In the genomic region with DNA sequence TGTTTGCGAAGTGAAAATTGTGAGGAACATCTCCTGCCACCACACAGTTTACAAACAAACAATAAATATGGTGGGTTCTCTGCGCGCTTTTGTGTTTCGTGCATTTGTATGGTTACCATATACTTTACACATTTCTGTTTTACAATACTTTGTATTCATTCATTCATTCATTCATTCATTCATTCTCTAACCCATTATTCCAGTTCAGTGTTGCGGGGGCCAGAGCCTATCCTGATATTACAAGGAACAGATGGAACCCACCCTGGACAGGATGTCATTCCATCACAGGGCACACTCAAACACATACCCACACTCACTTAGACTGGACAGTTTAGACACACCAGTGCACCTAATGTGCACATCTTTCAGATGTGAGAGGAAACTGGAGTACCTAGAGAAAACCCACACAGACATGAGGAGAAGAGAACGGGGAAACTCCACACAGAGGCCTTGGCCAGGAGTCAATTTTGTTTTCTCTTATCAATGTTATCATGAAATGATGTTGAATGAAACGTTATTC, we compare ENCODE assay signal across 13 cellular contexts.
A peak's percentile ranks its signal among the peaks of the same experiment; 100 is the strongest.
DNase-seq lines count a peak whose midpoint lies in the region; ATAC-seq, FAIRE-seq and TF ChIP-seq lines count a peak whose summit lies in the region.
"Had no signal": no experiment of that assay in that cellular context is flagged by ENCODE, and none has a peak within 500 bp of the region (broad histone marks: within the 10 kb centered on the region; RNA-seq: fewer than 3 reads in every experiment).

No MANE protein-coding gene starts in this region.

- peak overlapping the region; percentile 76 for H3K4me2 ChIP-seq in A549
- H3K4me2 ChIP-seq: GM23338 had no signal

- no peak for TF ChIP-seq EP300 in A549 (IDR thresholded peaks at IDR 0.05)

- TF ChIP-seq RAD21 in A549 (conservative IDR thresholded peaks at IDR 0.05 in 1 of 2, IDR thresholded peaks at IDR 0.05 in 1 of 2), result no peak

- TF ChIP-seq POLR2A in A549 (IDR thresholded peaks at IDR 0.05; ENCODE audit: low read length), result no peak

- peaks cover 16% of the 10 kb centered on the region for H3K36me3 Mint-ChIP-seq in brain
- peaks cover 3% of the 10 kb centered on the region for H3K36me3 Mint-ChIP-seq in neural crest cell (ENCODE audit: low read depth)
- H3K36me3 Mint-ChIP-seq in activated T-helper 17 cell treated with anti-CD3 and anti-CD28 coated beads, Interleukin-2, amount 50 U/mL, for 72 hours (ENCODE audit: low read depth), result peaks cover 5% of the 10 kb centered on the region

- H3K27ac Mint-ChIP-seq in brain (peak overlapping the region in 4 of 5 experiments; percentile 36 to 92 (median 48)), neural crest cell (ENCODE audit: unreplicated experiment) (peak overlapping the region; percentile 88)
- no peak overlapping the region for H3K27ac Mint-ChIP-seq in activated T-helper 17 cell treated with anti-CD3 and anti-CD28 coated beads, Interleukin-2, amount 50 U/mL, for 72 hours
- H3K27ac Mint-ChIP-seq: CD8-positive, alpha-beta T cell; GM23338 had no signal

- WGBS in A549 (ENCODE audit: missing lambda C conversion rate), result 85% methylated on average over 7 of the region's 7 CpGs

- peaks cover 0 to 3% (median 0%) of the 10 kb centered on the region in 5 experiments for H3K9me3 Mint-ChIP-seq in brain
- H3K9me3 Mint-ChIP-seq in neural crest cell, result no peaks in the 10 kb centered on the region
- H3K9me3 Mint-ChIP-seq in activated T-helper 17 cell treated with anti-CD3 and anti-CD28 coated beads, Interleukin-2, amount 50 U/mL, for 72 hours, result peaks cover 3% of the 10 kb centered on the region

- no peak for FAIRE-seq in A549 (lab: Jason Lieb, UNC)

- H3K9me3 ChIP-seq in A549, result no peaks in the 10 kb centered on the region
- H3K9me3 ChIP-seq in HEK293 (ENCODE audit: control insufficient read depth, insufficient read depth, low read depth, low read length), result no peaks in the 10 kb centered on the region
- H3K9me3 ChIP-seq: BE2C had no signal

- H3K4me3 Mint-ChIP-seq in brain (no peak overlapping the region), neural crest cell (no peak overlapping the region)
- H3K4me3 Mint-ChIP-seq in activated T-helper 17 cell treated with anti-CD3 and anti-CD28 coated beads, Interleukin-2, amount 50 U/mL, for 72 hours, result no peak overlapping the region
- H3K4me3 Mint-ChIP-seq: CD8-positive, alpha-beta T cell; GM23338 had no signal

- H3K27ac ChIP-seq in A549, result peak overlapping the region; percentile 78 to 84; a peak in 4 of 6 replicates
- no peak overlapping the region for H3K27ac ChIP-seq in HEK293 (ENCODE audit: extremely low read depth, low read depth, low read length)

- no peaks in the 10 kb centered on the region for H3K27me3 Mint-ChIP-seq in brain
- no peaks in the 10 kb centered on the region for H3K27me3 Mint-ChIP-seq in neural crest cell (ENCODE audit: low read depth)
- no peaks in the 10 kb centered on the region for H3K27me3 Mint-ChIP-seq in activated T-helper 17 cell treated with anti-CD3 and anti-CD28 coated beads, Interleukin-2, amount 50 U/mL, for 72 hours

- DNase-seq in A549 (ENCODE audit: low read depth in 1 of 2, low spot score in 1 of 2), result no peak
- DNase-seq in neural crest cell (ENCODE audit: low read depth, low spot score), result no peak
- DNase-seq in cerebellum (ENCODE audit: low spot score), result no peak
- DNase-seq: BE2C; CD8-positive, alpha-beta T cell; KG1; NCI-H1105; NCI-H1694 treated with DMSO at 0.1 percent for 48 hours had no signal

- H3K4me1 ChIP-seq in A549, result peaks cover 70% of the 10 kb centered on the region
- H3K4me1 ChIP-seq in HEK293 (ENCODE audit: control insufficient read depth, insufficient read depth, low read length), result peaks cover 15% of the 10 kb centered on the region

- POLR2A ChIA-PET in A549 (lab: Yijun Ruan, JAX), result no interaction called here
- POLR2A ChIA-PET in HEK293 (lab: Yijun Ruan, JAX), result no interaction called here

- no peak overlapping the region for H3K4me3 ChIP-seq in A549
- H3K4me3 ChIP-seq in HEK293 (ENCODE audit: low read depth, low read length), result no peak overlapping the region
- H3K4me3 ChIP-seq: GM23338 had no signal

- TF ChIP-seq CTCF in A549 (IDR thresholded peaks at IDR 0.05), result no peak
- TF ChIP-seq CTCF in HEK293 (tag by site-specific recombination; IDR thresholded peaks at IDR 0.05), result no peak
- no peak for TF ChIP-seq CTCF in brain (conservative IDR thresholded peaks at IDR 0.05)
- TF ChIP-seq CTCF in neural crest cell (conservative IDR thresholded peaks at IDR 0.05), result no peak

- CTCF ChIA-PET in A549 (lab: Yijun Ruan, JAX), result no interaction called here
- CTCF ChIA-PET in HEK293 (lab: Yijun Ruan, JAX), result no interaction called here

- peaks cover 70% of the 10 kb centered on the region for H3K4me1 Mint-ChIP-seq in brain
- peaks cover 65% of the 10 kb centered on the region for H3K4me1 Mint-ChIP-seq in neural crest cell
- no peaks in the 10 kb centered on the region for H3K4me1 Mint-ChIP-seq in activated T-helper 17 cell treated with anti-CD3 and anti-CD28 coated beads, Interleukin-2, amount 50 U/mL, for 72 hours

- no peaks in the 10 kb centered on the region for H3K36me3 ChIP-seq in HEK293 (ENCODE audit: control insufficient read depth in 2 of 2, insufficient read depth in 1 of 2, low read length in 2 of 2)
- H3K36me3 ChIP-seq: BE2C had no signal

- ATAC-seq in A549, result no peak
- ATAC-seq in HG03139 (IDR thresholded peaks at IDR 0.05; ENCODE audit: unreplicated experiment), result no peak
- no peak for ATAC-seq in activated T-helper 17 cell treated with anti-CD3 and anti-CD28 coated beads, Interleukin-2, amount 50 U/mL, for 72 hours (replicated peaks)
- ATAC-seq: CD8-positive, alpha-beta T cell; GM23338 had no signal

TF ChIP-seq in A549, 52 proteins besides CTCF, POLR2A, EP300 and RAD21 (continues in another document):
- TF ChIP-seq REST (IDR thresholded peaks at IDR 0.05) (no peak), CBX8 (IDR thresholded peaks at IDR 0.05) (no peak), HES2 (IDR thresholded peaks at IDR 0.05) (no peak), GATA3 (IDR thresholded peaks at IDR 0.05; ENCODE audit: borderline replicate concordance) (no peak), JUNB (IDR thresholded peaks at IDR 0.05) (no peak), EHMT2 (IDR thresholded peaks at IDR 0.05; ENCODE audit: low read depth) (no peak)

TF ChIP-seq in HEK293, 187 proteins besides CTCF, POLR2A, EP300 and RAD21:
- no peak for TF ChIP-seq ZEB2 (tag by site-specific recombination; IDR thresholded peaks at IDR 0.05)
- TF ChIP-seq FEZF1 (tag by site-specific recombination; IDR thresholded peaks at IDR 0.05), result no peak
- TF ChIP-seq ZNF24 (tag by site-specific recombination; IDR thresholded peaks at IDR 0.05), result peak; percentile 71; the same call in 1 of the 2 replicates
- TF ChIP-seq ZNF701 (tag by site-specific recombination; IDR thresholded peaks at IDR 0.05), result no peak
- no peak for TF ChIP-seq PRDM2 (tag by site-specific recombination; IDR thresholded peaks at IDR 0.05; ENCODE audit: borderline replicate concordance)
- TF ChIP-seq ZNF623 (tag by site-specific recombination; IDR thresholded peaks at IDR 0.05), result no peak
- no peak for TF ChIP-seq ZNF776 (tag by site-specific recombination; IDR thresholded peaks at IDR 0.05; ENCODE audit: borderline replicate concordance)
- no peak for TF ChIP-seq KLF7 (tag by site-specific recombination; IDR thresholded peaks at IDR 0.05; ENCODE audit: borderline replicate concordance)
